ENCODE assay signal across 16 cellular contexts in the genomic region with DNA sequence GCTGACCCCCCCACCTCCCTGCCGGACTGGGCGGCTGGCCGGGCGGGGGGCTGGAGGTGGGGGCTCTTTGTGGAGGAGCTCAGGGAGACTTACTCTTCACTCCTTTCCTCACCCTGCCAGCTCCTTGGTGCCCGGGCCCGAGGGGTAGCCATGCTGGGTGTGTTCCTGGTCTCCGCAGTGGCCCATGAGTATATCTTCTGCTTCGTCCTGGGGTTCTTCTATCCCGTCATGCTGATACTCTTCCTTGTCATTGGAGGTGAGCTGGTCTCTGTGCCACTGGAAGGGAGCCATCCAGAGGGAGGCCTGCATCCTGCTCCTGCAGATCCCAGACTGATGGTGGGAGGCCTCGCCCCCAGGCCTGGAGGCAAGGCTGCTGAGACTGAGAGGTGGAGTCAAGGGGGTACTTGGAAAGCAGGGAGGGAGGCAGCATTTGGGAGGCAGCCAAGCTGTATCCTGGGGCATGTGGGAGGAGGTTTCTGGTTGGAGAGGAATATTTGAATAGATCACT. TPM values are rescaled to one million over a fixed set of nuclear protein-coding genes. Genes with fewer than 3 reads are reported as not detected.
A peak's percentile ranks its signal among the peaks of the same experiment; 100 is the strongest.
DNase-seq lines count a peak whose midpoint lies in the region; ATAC-seq and TF ChIP-seq lines count a peak whose summit lies in the region.
"Had no signal": no experiment of that assay in that cellular context is flagged by ENCODE, and none has a peak within 500 bp of the region (broad histone marks: within the 10 kb centered on the region; RNA-seq: fewer than 3 reads in every experiment).

No MANE protein-coding gene starts in this region.

- H3K27ac ChIP-seq in Peyer's patch (no peak overlapping the region), right cardiac atrium (ENCODE audit: low read length) (no peak overlapping the region)

- CTCF ChIA-PET in GM10248 (lab: Yijun Ruan, JAX): interaction anchor here (1.0 kb wide), 1 partner anchor 23 kb away, joined by 3 read pairs; no protein-coding TSS in a partner anchor

- ATAC-seq in HG03571 (IDR thresholded peaks at IDR 0.05; ENCODE audit: unreplicated experiment) (no peak), right cardiac atrium (no peak)

- H3K9me3 ChIP-seq in Peyer's patch (no peaks in the 10 kb centered on the region), right cardiac atrium (ENCODE audit: control insufficient read depth, low read length) (no peaks in the 10 kb centered on the region)

- no peaks in the 10 kb centered on the region for H3K36me3 ChIP-seq in Peyer's patch

- TF ChIP-seq CTCF in GM10248 (IDR thresholded peaks at IDR 0.05; ENCODE audit: control extremely low read depth, extremely low read depth, low read depth, missing control alignments) (no peak), Peyer's patch (IDR thresholded peaks at IDR 0.05) (no peak)

- no peak for TF ChIP-seq POLR2A in Peyer's patch (IDR thresholded peaks at IDR 0.05)

- H3K4me3 ChIP-seq in Peyer's patch (no peak overlapping the region), right cardiac atrium (ENCODE audit: low read length) (no peak overlapping the region)

- H3K27me3 ChIP-seq in Peyer's patch (no peaks in the 10 kb centered on the region), right cardiac atrium (ENCODE audit: control insufficient read depth, insufficient read depth) (no peaks in the 10 kb centered on the region)

- H3K4me1 ChIP-seq in Peyer's patch (no peaks in the 10 kb centered on the region), right cardiac atrium (ENCODE audit: control insufficient read depth, insufficient read depth, low read length) (no peaks in the 10 kb centered on the region)

- DNase-seq in AG08396 (ENCODE audit: low spot score) (peak; percentile 17), GM10248 (ENCODE audit: extremely low spot score) (peak; percentile 3), NCI-H69 (lab: John Stamatoyannopoulos, UW) (peak; percentile 72), iPS-NIHi11 (ENCODE audit: low spot score) (peak; percentile 8), Peyer's patch (no peak), NCI-H1105 (lab: John Stamatoyannopoulos, UW) (no peak), right cardiac atrium (no peak)
- DNase-seq: activated naive CD4-positive, alpha-beta T cell treated with anti-CD3 and anti-CD28 coated beads, Interleukin-2, amount 50 U/mL, for 16 hours; cerebellar nuclear complex; GF-D8; NCI-H1092 treated with DMSO at 0.1 percent for 48 hours; NCI-H526 treated with DMSO at 0.1 percent for 48 hours; SHP77 treated with DMSO at 0.1 percent for 48 hours had no signal

- 92% methylated on average over 10 of the region's 10 CpGs for WGBS in right cardiac atrium

- intact Hi-C loops in right cardiac atrium (cut with DNase I): no loop called here

- POLR2A ChIA-PET in GM10248 (lab: Yijun Ruan, JAX): no interaction called here

RNA-seq across cellular contexts. Expression of a gene that starts 19.7 kb away (rescaled TPM):
- total RNA-seq in Peyer's patch (10 to 100 TPM in 3 of 4 donors, not detected in 1; 13.3 to 55.0 (median 34.5) TPM), right cardiac atrium (under 1 TPM in 2 of 4 donors, not detected in 2; 0.17 to 0.18 TPM)
- 0.07 TPM for polyA plus RNA-seq in right cardiac atrium
- total RNA-seq: epithelial cell of proximal tubule had no signal
- polyA plus RNA-seq: IgD-negative memory B cell had no signal

RNA-seq across cellular contexts. Expression of a gene that starts 25.5 kb away (rescaled TPM):
- total RNA-seq in Peyer's patch (100 to 1,000 TPM in 2 of 4 donors, 10 to 100 TPM in 2; 68.5 to 191 (median 128) TPM), right cardiac atrium (100 to 1,000 TPM in 3 of 4 donors, 10 to 100 TPM in 1; 49.7 to 178 (median 146) TPM)
- 130 TPM for polyA plus RNA-seq in right cardiac atrium

RNA-seq across cellular contexts. Expression of a gene that starts 43.8 kb away (rescaled TPM):
- total RNA-seq in Peyer's patch: 10 to 100 TPM; 27.8 to 38.7 (median 34.8) TPM
- 10 to 100 TPM; 40.8 to 59.6 (median 47.1) TPM for total RNA-seq in right cardiac atrium
- polyA plus RNA-seq in right cardiac atrium: 29.4 TPM

RNA-seq across cellular contexts. Expression of a gene that starts 57.5 kb away (rescaled TPM):
- 10 to 100 TPM; 11.9 to 38.8 (median 23.1) TPM for total RNA-seq in Peyer's patch
- 10 to 100 TPM; 13.8 to 29.9 (median 22.4) TPM for total RNA-seq in right cardiac atrium
- polyA plus RNA-seq in right cardiac atrium: 5.3 TPM

RNA-seq across cellular contexts. Expression of a gene that starts 57.7 kb away (rescaled TPM):
- total RNA-seq in Peyer's patch (100 to 1,000 TPM in 2 of 4 donors, 10 to 100 TPM in 2; 36.1 to 154 (median 109) TPM), right cardiac atrium (10 to 100 TPM; 10.3 to 13.0 (median 12.3) TPM)
- 16.2 TPM for polyA plus RNA-seq in right cardiac atrium

Comparison
In these comparisons a context has a peak if more than half of its experiments do, and no peak if none do; other contexts are left out.
1. DNase-seq: peak in AG08396 (single experiment), GM10248 (single experiment), NCI-H69 (single experiment) and iPS-NIHi11 (single experiment); none in Peyer's patch (0 of 3), NCI-H1105 (single experiment) and right cardiac atrium (0 of 3).